ENCODE assay signal across 14 cellular contexts in genomic region chr19:29927944-29928669, GRCh38. TPM values are rescaled to one million over a fixed set of nuclear protein-coding genes. Genes with fewer than 3 reads are reported as not detected.
DNase-seq lines count a peak whose midpoint lies in the region; ATAC-seq and TF ChIP-seq lines count a peak whose summit lies in the region.
"Had no signal": no experiment of that assay in that cellular context is flagged by ENCODE, and none has a peak within 500 bp of the region (broad histone marks: within the 10 kb centered on the region; RNA-seq: fewer than 3 reads in every experiment).

No MANE protein-coding gene starts in this region.

- WGBS in spleen, 5 donors = 59 to 77% (median 71%) methylated on average over 14 of the region's 14 CpGs

- H3K36me3 ChIP-seq in OCI-LY7 (ENCODE audit: insufficient read depth, low read length) = no peaks in the 10 kb centered on the region
- H3K36me3 ChIP-seq in spleen = no peaks in the 10 kb centered on the region

- CTCF ChIA-PET in OCI-LY7 (lab: Charles Lee; ENCODE audit: unreplicated experiment) = interaction anchor here (0.7 kb wide), 1 partner anchor 257 kb away, joined by 3 read pairs; no protein-coding TSS in a partner anchor

- peak; percentile 48 for ATAC-seq in GM18505 (IDR thresholded peaks at IDR 0.05; ENCODE audit: unreplicated experiment)
- peak; percentile 79 for ATAC-seq in GM21786 (IDR thresholded peaks at IDR 0.05; ENCODE audit: unreplicated experiment)
- ATAC-seq in SK-N-SH treated with all-trans-retinoic acid at 6 μM for 48 hours = no peak
- ATAC-seq in HG02970 (IDR thresholded peaks at IDR 0.05; ENCODE audit: low FRiP score, unreplicated experiment) = no peak
- ATAC-seq: naive thymus-derived CD8-positive, alpha-beta T cell had no signal

- TF ChIP-seq POLR2A in GM18505 (IDR thresholded peaks at IDR 0.05; ENCODE audit: borderline replicate concordance, extremely low read depth, insufficient read depth, insufficient read length) (no peak), spleen (IDR thresholded peaks at IDR 0.05) (no peak)

- intact Hi-C loops in OCI-LY7 (cut with micrococcal nuclease; ENCODE audit: unreplicated experiment) = loop anchor here (5.0 to 10.0 kb wide), 2 partner anchors 117 to 614 kb away; no protein-coding TSS in a partner anchor
- intact Hi-C loops in spleen (cut with DNase I; ENCODE audit: low total_unique reads) = no loop called here

- H4K20me1 ChIP-seq in OCI-LY7 (ENCODE audit: insufficient read depth, low read length) = no peaks in the 10 kb centered on the region

- TF ChIP-seq CTCF in OCI-LY7 (conservative IDR thresholded peaks at IDR 0.05; ENCODE audit: low read length) (no peak), spleen (IDR thresholded peaks at IDR 0.05 in 8 of 11, conservative IDR thresholded peaks at IDR 0.05 in 3 of 11) (no peak)

- H3K27me3 ChIP-seq in spleen (replicated peaks in 1 of 7) = no peaks in the 10 kb centered on the region

- peaks cover 44% of the 10 kb centered on the region for H3K4me1 ChIP-seq in OCI-LY7 (ENCODE audit: insufficient read depth, low read length, poor library complexity, severe bottlenecking)
- no peaks in the 10 kb centered on the region for H3K4me1 ChIP-seq in spleen

- H3K4me2 ChIP-seq in OCI-LY7 (ENCODE audit: low read length) = peak overlapping the region; percentile 67

- H3K9me3 ChIP-seq in OCI-LY7 (ENCODE audit: low read length) (no peaks in the 10 kb centered on the region), spleen (no peaks in the 10 kb centered on the region)

- H3K27ac ChIP-seq in OCI-LY7 (ENCODE audit: low read depth, low read length, poor library complexity, severe bottlenecking) = no peak overlapping the region
- no peak overlapping the region for H3K27ac ChIP-seq in spleen

- POLR2A ChIA-PET in OCI-LY7 (lab: Charles Lee) = interaction anchor here (0.6 to 1.1 kb wide), 5 partner anchors 13 to 712 kb away, joined by 3 to 11 read pairs (median 4); partner anchors contain the start of gene URI1

- peak overlapping the region; percentile 97 for H2AFZ ChIP-seq in OCI-LY7 (ENCODE audit: low read length)

- no TSS peak for BruUV-seq in OCI-LY7 (replicated peaks; lab: Mats Ljungman, UMichigan)

- no peaks in the 10 kb centered on the region for H3K9me2 ChIP-seq in OCI-LY7 (ENCODE audit: insufficient read depth, low read length)

- no peaks in the 10 kb centered on the region for H3K79me2 ChIP-seq in OCI-LY7 (ENCODE audit: insufficient read depth, low read depth, low read length)

- H3K4me3 ChIP-seq in OCI-LY7 (ENCODE audit: low read depth, low read length, poor library complexity, severe bottlenecking) (peak overlapping the region; percentile 22), spleen (no peak overlapping the region)

- DNase-seq in OCI-LY7 (ENCODE audit: low spot score) (peak; percentile 55), midbrain (lab: John Stamatoyannopoulos, UW) (peak; percentile 9), COLO668 (lab: John Stamatoyannopoulos, UW; ENCODE audit: unreplicated experiment) (no peak), spleen (no peak)
- DNase-seq: activated CD4-positive, alpha-beta memory T cell treated with anti-CD3 and anti-CD28 coated beads, Interleukin-2, amount 10 ng/mL, durations not matched to agents 7 days and 5 days; DMS153; glutamatergic neuron; MM.1S; naive thymus-derived CD8-positive, alpha-beta T cell; trophoblast cell had no signal

TF ChIP-seq in SK-N-SH treated with all-trans-retinoic acid at 6 μM for 48 hours, 23 proteins besides CTCF, POLR2A, EP300 and RAD21:
- TF ChIP-seq ISL1 (CRISPR knock-in tag; IDR thresholded peaks at IDR 0.05) = no peak
- no peak for TF ChIP-seq TSHZ2 (CRISPR knock-in tag; IDR thresholded peaks at IDR 0.05)
- no peak for TF ChIP-seq TOX (CRISPR knock-in tag; IDR thresholded peaks at IDR 0.05; ENCODE audit: borderline replicate concordance)
- TF ChIP-seq ESRRG (CRISPR knock-in tag; IDR thresholded peaks at IDR 0.05) = no peak
- no peak for TF ChIP-seq PATZ1 (CRISPR knock-in tag; IDR thresholded peaks at IDR 0.05; ENCODE audit: borderline replicate concordance)
- no peak for TF ChIP-seq ZNF565 (CRISPR knock-in tag; conservative IDR thresholded peaks at IDR 0.05; ENCODE audit: low read depth)
- TF ChIP-seq GLIS3 (CRISPR knock-in tag; IDR thresholded peaks at IDR 0.05) = no peak

RNA-seq across cellular contexts. Expression of gene URI1, which starts 13.9 kb away (rescaled TPM):
- total RNA-seq in OCI-LY7 (2014; rRNA removed; shearing (Covaris generic)) = 45.1 and 68.7 TPM in 2 replicates
- total RNA-seq in OCI-LY7 (2022) (79.2 and 82.1 TPM in 2 replicates), spleen (10 to 100 TPM; 44.8 to 64.6 (median 53.9) TPM)
- 10 to 100 TPM; 23.8 to 31.7 (median 25.6) TPM for polyA plus RNA-seq in spleen

Comparison
In these comparisons a context has a peak if more than half of its experiments do, and no peak if none do; other contexts are left out.
1. ATAC-seq: peak in GM18505 (single experiment) and GM21786 (single experiment); none in SK-N-SH treated with all-trans-retinoic acid at 6 μM for 48 hours (single experiment) and HG02970 (single experiment).
2. DNase-seq: peak in OCI-LY7 (single experiment) and midbrain (single experiment); none in COLO668 (single experiment) and spleen (single experiment).